ENCODE assay signal across 14 cellular contexts in genomic region chr7:43761382-43761781, GRCh38. TPM values are rescaled to one million over a fixed set of nuclear protein-coding genes. Genes with fewer than 3 reads are reported as not detected.
DNase-seq lines count a peak whose midpoint lies in the region; ATAC-seq, FAIRE-seq and TF ChIP-seq lines count a peak whose summit lies in the region.
"Had no signal": no experiment of that assay in that cellular context is flagged by ENCODE, and none has a peak within 500 bp of the region (broad histone marks: within the 10 kb centered on the region; RNA-seq: fewer than 3 reads in every experiment).

No MANE protein-coding gene starts in this region.

- peaks cover 73% of the 10 kb centered on the region for H3F3A ChIP-seq in PC-9 (ENCODE audit: insufficient read depth, low read depth)

- 90% methylated on average over 1 of the region's 1 CpG for WGBS in A549 (ENCODE audit: missing lambda C conversion rate)
- 97% methylated on average over 1 of the region's 1 CpG for WGBS in GM12878 (ENCODE audit: insufficient coverage, insufficient replicate concordance, low lambda C conversion rate, missing lambda C conversion rate)

- peak overlapping the region; percentile 36; the same call in 2 of the 3 replicates for H3K4me2 ChIP-seq in A549
- peak overlapping the region; percentile 68 for H3K4me2 ChIP-seq in PC-9
- peak overlapping the region; percentile 35 for H3K4me2 ChIP-seq in GM12878 (ENCODE audit: control insufficient read depth, insufficient read depth)
- H3K4me2 ChIP-seq: BLaER1 had no signal

- peaks cover 68% of the 10 kb centered on the region for H3K4me1 ChIP-seq in A549
- H3K4me1 ChIP-seq in PC-9 (replicated peaks; ENCODE audit: insufficient read depth): peaks cover 90% of the 10 kb centered on the region
- peaks cover 48% of the 10 kb centered on the region for H3K4me1 ChIP-seq in GM12878 (ENCODE audit: control insufficient read depth, insufficient read depth, low read length)
- H3K4me1 ChIP-seq in lower lobe of right lung: peaks cover 58% of the 10 kb centered on the region
- H3K4me1 ChIP-seq in effector memory CD4-positive, alpha-beta T cell (ENCODE audit: control insufficient read depth, insufficient read depth, low read length, poor library complexity, severe bottlenecking): peaks cover 7% of the 10 kb centered on the region

- no peak for TF ChIP-seq RAD21 in A549 (conservative IDR thresholded peaks at IDR 0.05 in 1 of 2, IDR thresholded peaks at IDR 0.05 in 1 of 2)
- TF ChIP-seq RAD21 in GM12878 (IDR thresholded peaks at IDR 0.05; ENCODE audit: insufficient read depth, low read depth, low read length): no peak

- H4K20me1 ChIP-seq in PC-9 (ENCODE audit: insufficient read depth) (no peaks in the 10 kb centered on the region), GM12878 (ENCODE audit: control insufficient read depth, insufficient read depth) (no peaks in the 10 kb centered on the region)
- H4K20me1 ChIP-seq: BLaER1 had no signal

- in situ Hi-C loops in GM12878 (cut with MboI): no loop called here

- no peaks in the 10 kb centered on the region for H3K9me2 ChIP-seq in PC-9 (ENCODE audit: insufficient read depth)

- H3K9ac ChIP-seq in GM12878 (ENCODE audit: control insufficient read depth, insufficient read depth, low read length): no peak overlapping the region
- H3K9ac ChIP-seq: BLaER1 had no signal

- no peak overlapping the region for H3K27ac ChIP-seq in A549
- H3K27ac ChIP-seq in PC-9: peak overlapping the region; percentile 70
- no peak overlapping the region for H3K27ac ChIP-seq in GM12878 (ENCODE audit: control insufficient read depth, insufficient read depth)
- peak overlapping the region; percentile 28 for H3K27ac ChIP-seq in lower lobe of right lung
- H3K27ac ChIP-seq in effector memory CD4-positive, alpha-beta T cell (ENCODE audit: insufficient read depth, low read length, poor library complexity, severe bottlenecking): no peak overlapping the region
- H3K27ac ChIP-seq: BLaER1 had no signal

- ATAC-seq in A549: no peak
- no peak for ATAC-seq in GM12878
- ATAC-seq in lower lobe of right lung: no peak
- ATAC-seq in HG03196 (IDR thresholded peaks at IDR 0.05; ENCODE audit: unreplicated experiment): no peak

- intact Hi-C loops in PC-9 (cut with micrococcal nuclease; ENCODE audit: unreplicated experiment) (no loop called here), GM12878 (cut with micrococcal nuclease; ENCODE audit: unreplicated experiment) (loop anchor here (5.0 kb wide), 1 partner anchor 34 kb away; the partner anchor contains the start of gene COA1), lower lobe of right lung (cut with DNase I) (no loop called here)

- H3K9me3 ChIP-seq in A549: no peaks in the 10 kb centered on the region
- H3K9me3 ChIP-seq in PC-9 (ENCODE audit: insufficient read depth, low read depth): no peaks in the 10 kb centered on the region
- no peaks in the 10 kb centered on the region for H3K9me3 ChIP-seq in GM12878 (replicated peaks; ENCODE audit: control insufficient read depth, insufficient read depth, low read length)
- H3K9me3 ChIP-seq in lower lobe of right lung: no peaks in the 10 kb centered on the region
- no peaks in the 10 kb centered on the region for H3K9me3 ChIP-seq in effector memory CD4-positive, alpha-beta T cell (ENCODE audit: control insufficient read depth, low read length)
- H3K9me3 ChIP-seq: BLaER1, Caco-2 had no signal

- BruUV-seq in PC-9 (replicated peaks; lab: Mats Ljungman, UMichigan) (no TSS peak), GM12878 (replicated peaks; lab: Mats Ljungman, UMichigan) (no TSS peak)

- CTCF ChIA-PET in A549 (lab: Yijun Ruan, JAX): interaction anchor here (1.1 to 7.5 kb wide), 4 partner anchors 48 to 179 kb away, joined by 3 to 42 read pairs (median 4); partner anchors contain the start of gene STK17A
- CTCF ChIA-PET in PC-9 (lab: Charles Lee): interaction anchor here (0.7 kb wide), 1 partner anchor 882 kb away, joined by 13 read pairs; no protein-coding TSS in a partner anchor
- CTCF ChIA-PET in GM12878 (lab: Yijun Ruan, JAX): interaction anchor here (0.6 to 6.8 kb wide), 9 partner anchors 11 to 179 kb away, joined by 3 to 36 read pairs (median 7); partner anchors contain the start of genes COA1 and STK17A

- no peak for TF ChIP-seq POLR2A in A549 (IDR thresholded peaks at IDR 0.05; ENCODE audit: low read length)
- no peak for TF ChIP-seq POLR2A in GM12878 (IDR thresholded peaks at IDR 0.05; ENCODE audit: low read depth, low read length)

- RAD21 ChIA-PET in GM12878 (lab: Charles Lee; ENCODE audit: unreplicated experiment): interaction anchor here (1.2 to 5.9 kb wide), 9 partner anchors 11 to 826 kb away, joined by 3 to 49 read pairs (median 12); partner anchors contain the start of genes COA1 and STK17A

- FAIRE-seq in A549 (lab: Jason Lieb, UNC) (no peak), GM12878 (lab: Jason Lieb, UNC) (no peak)
- FAIRE-seq: GM19239 had no signal

- POLR2A ChIA-PET in A549 (lab: Yijun Ruan, JAX) (interaction anchor here (0.6 kb wide), 1 partner anchor 67 kb away, joined by 4 read pairs; no protein-coding TSS in a partner anchor), PC-9 (lab: Charles Lee; ENCODE audit: unreplicated experiment) (no interaction called here), GM12878 (lab: Charles Lee) (interaction anchor here (0.7 to 3.1 kb wide), 5 partner anchors 11 to 177 kb away, joined by 3 to 13 read pairs (median 4); no protein-coding TSS in a partner anchor)

- SMC1A ChIA-PET in GM12878 (lab: Charles Lee; ENCODE audit: uncharacterized antibody, unreplicated experiment): interaction anchor here (0.7 to 9.8 kb wide), 13 partner anchors 11 to 189 kb away, joined by 3 to 84 read pairs (median 3); partner anchors contain the start of gene STK17A

- H3K79me2 ChIP-seq in PC-9 (ENCODE audit: low read depth) (peaks cover 46% of the 10 kb centered on the region), GM12878 (ENCODE audit: control insufficient read depth, insufficient read depth, low read length) (peaks cover 44% of the 10 kb centered on the region)

- H2AFZ ChIP-seq in PC-9: no peak overlapping the region
- no peak overlapping the region for H2AFZ ChIP-seq in GM12878 (ENCODE audit: control insufficient read depth, low read depth, low read length)

- H3K27me3 ChIP-seq in PC-9 (ENCODE audit: insufficient read depth, low read depth) (no peaks in the 10 kb centered on the region), GM12878 (replicated peaks in 1 of 2; ENCODE audit: control insufficient read depth in 2 of 2, insufficient read depth in 2 of 2, low read length in 1 of 2) (no peaks in the 10 kb centered on the region), lower lobe of right lung (ENCODE audit: low read depth) (no peaks in the 10 kb centered on the region)
- H3K27me3 ChIP-seq in effector memory CD4-positive, alpha-beta T cell (replicated peaks; ENCODE audit: control insufficient read depth, insufficient read depth, low read length, poor library complexity, severe bottlenecking): no peaks in the 10 kb centered on the region

- no peak for DNase-seq in A549 (ENCODE audit: low read depth in 1 of 2, low spot score in 1 of 2)
- no peak for DNase-seq in PC-9
- no peak for DNase-seq in GM12878 (ENCODE audit: low read depth, low spot score)
- DNase-seq in lower lobe of right lung: no peak
- no peak for DNase-seq in effector memory CD4-positive, alpha-beta T cell
- no peak for DNase-seq in GM19240 (ENCODE audit: insufficient read length, low spot score)
- DNase-seq: AML-193; Caco-2; CD8-positive, alpha-beta memory T cell; DND-41; GDM1 had no signal

- H3K4me3 ChIP-seq in A549 (no peak overlapping the region), PC-9 (no peak overlapping the region), GM12878 (no peak overlapping the region; the same call in 1 of the 2 replicates), lower lobe of right lung (no peak overlapping the region)
- no peak overlapping the region for H3K4me3 ChIP-seq in effector memory CD4-positive, alpha-beta T cell (ENCODE audit: insufficient read depth, low read depth, low read length, poor library complexity, severe bottlenecking)
- H3K4me3 ChIP-seq: BLaER1 had no signal

- no peak for TF ChIP-seq CTCF in A549 (IDR thresholded peaks at IDR 0.05)
- no peak for TF ChIP-seq CTCF in PC-9 (conservative IDR thresholded peaks at IDR 0.05)
- TF ChIP-seq CTCF in GM12878 (IDR thresholded peaks at IDR 0.05 in 2 of 3, conservative IDR thresholded peaks at IDR 0.05 in 1 of 3; ENCODE audit: control insufficient read depth in 2 of 3, extremely low read depth in 1 of 3, insufficient read depth in 1 of 3, low read depth in 3 of 3, low read length in 3 of 3): no peak
- TF ChIP-seq CTCF in lower lobe of right lung (IDR thresholded peaks at IDR 0.05): no peak

- H3K36me3 ChIP-seq in PC-9 (ENCODE audit: low read depth): no peaks in the 10 kb centered on the region
- H3K36me3 ChIP-seq in GM12878 (ENCODE audit: control insufficient read depth in 2 of 2, insufficient read depth in 2 of 2, low read length in 1 of 2): no peaks in the 10 kb centered on the region
- no peaks in the 10 kb centered on the region for H3K36me3 ChIP-seq in lower lobe of right lung
- H3K36me3 ChIP-seq in effector memory CD4-positive, alpha-beta T cell (ENCODE audit: control insufficient read depth, insufficient read depth, low read length): no peaks in the 10 kb centered on the region
- H3K36me3 ChIP-seq: BLaER1 had no signal

- TF ChIP-seq EP300 in A549 (IDR thresholded peaks at IDR 0.05): no peak
- no peak for TF ChIP-seq EP300 in GM12878 (IDR thresholded peaks at IDR 0.05; ENCODE audit: borderline replicate concordance in 1 of 2, control insufficient read depth in 1 of 2, low read depth in 2 of 2, low read length in 2 of 2)

RNA-seq across cellular contexts. Expression of gene BLVRA, which starts 2.9 kb away (rescaled TPM):
- polyA plus RNA-seq in A549 (2011; rRNA removed) (71.3 and 85.4 TPM in 2 replicates), A549 (2017; fragmentation: RNase III; extraction: RNeasy Plus Mini Kit Qiagen cat#74134 plus additional on column Dnase treatment) (65.2 to 76.5 TPM (median 68.5 TPM) in 3 replicates), GM12878 (2011; rRNA removed) (118 and 120 TPM in 2 replicates), GM12878 (2014; fragmentation: Illumina TruSeq; extraction: Trizol) (87.1 and 92.1 TPM in 2 replicates), GM12878 (2014; fragmentation: Nextera tagmentation; extraction: Ambion mirVana) (100 to 1,000 TPM; 187 to 198 TPM), GM12878 (2014; rRNA removed) (81.2 and 91.4 TPM in 2 replicates), GM12878 (2016; fragmentation: Nextera tagmentation; extraction: Ambion mirVana) (100 to 1,000 TPM; 113 TPM)
- 50.1 and 63.7 TPM in 2 replicates for polyA plus RNA-seq in A549 (2012; cell fraction: cytosol; rRNA removed)
- 23.7 and 31.3 TPM in 2 replicates for polyA plus RNA-seq in A549 (2012; cell fraction: nucleus; rRNA removed)
- polyA minus RNA-seq in A549 (2011; rRNA and poly(A)+ RNA removed): 29.5 and 36.9 TPM in 2 replicates
- total RNA-seq in PC-9 (2021) (36.4 and 49.5 TPM in 2 replicates), GM12878 (2014; rRNA removed) (61.7 and 63.3 TPM in 2 replicates), GM12878 (2014; rRNA removed; fragmentation: Illumina TruSeq; extraction: Trizol) (66.5 and 67.9 TPM in 2 replicates), GM12878 (2021) (66.9 and 73.7 TPM in 2 replicates), lower lobe of right lung (106 TPM)
- 15.2 and 15.9 TPM in 2 replicates for total RNA-seq in GM12878 (2013; cell fraction: nucleolus; rRNA removed)
- 43.7 TPM for polyA plus RNA-seq in GM12878 (2011; ENCODE audit: low read depth)
- 96.3 and 97.6 TPM in 2 replicates for polyA plus RNA-seq in GM12878 (2011; cell fraction: cytosol; rRNA removed)
- polyA plus RNA-seq in GM12878 (2011; cell fraction: nucleus; rRNA removed): 50.2 and 66.6 TPM in 2 replicates
- 53.4 and 58.5 TPM in 2 replicates for polyA plus RNA-seq in GM12878 (2012)
- polyA minus RNA-seq in GM12878 (2011; rRNA and poly(A)+ RNA removed): 46.7 and 73.4 TPM in 2 replicates
- 17.5 and 29.0 TPM in 2 replicates for polyA minus RNA-seq in GM12878 (2011; cell fraction: cytosol; rRNA and poly(A)+ RNA removed)
- 10.9 and 14.8 TPM in 2 replicates for polyA minus RNA-seq in GM12878 (2011; cell fraction: nucleus; rRNA and poly(A)+ RNA removed)

RNA-seq across cellular contexts. Expression of gene COA1, which starts 32.1 kb away (rescaled TPM):
- polyA plus RNA-seq in A549 (2011; rRNA removed) (57.5 and 84.0 TPM in 2 replicates), A549 (2017; fragmentation: RNase III; extraction: RNeasy Plus Mini Kit Qiagen cat#74134 plus additional on column Dnase treatment) (91.3 to 94.6 TPM (median 91.4 TPM) in 3 replicates), GM12878 (2011; rRNA removed) (109 and 117 TPM in 2 replicates), GM12878 (2014; fragmentation: Illumina TruSeq; extraction: Trizol) (122 and 171 TPM in 2 replicates), GM12878 (2014; fragmentation: Nextera tagmentation; extraction: Ambion mirVana) (100 to 1,000 TPM; 218 to 258 TPM), GM12878 (2014; rRNA removed) (105 and 126 TPM in 2 replicates), GM12878 (2016; fragmentation: Nextera tagmentation; extraction: Ambion mirVana) (100 to 1,000 TPM; 104 to 106 TPM)
- 22.8 and 32.3 TPM in 2 replicates for polyA plus RNA-seq in A549 (2012; cell fraction: cytosol; rRNA removed)
- 12.7 and 39.8 TPM in 2 replicates for polyA plus RNA-seq in A549 (2012; cell fraction: nucleus; rRNA removed)
- polyA minus RNA-seq in A549 (2011; rRNA and poly(A)+ RNA removed): 59.7 and 63.3 TPM in 2 replicates
- total RNA-seq in PC-9 (2021) (128 and 151 TPM in 2 replicates), GM12878 (2014; rRNA removed) (87.1 and 102 TPM in 2 replicates), GM12878 (2014; rRNA removed; fragmentation: Illumina TruSeq; extraction: Trizol) (97.3 and 103 TPM in 2 replicates), GM12878 (2021) (83.1 and 84.9 TPM in 2 replicates), lower lobe of right lung (43.3 TPM)
- total RNA-seq in GM12878 (2013; cell fraction: nucleolus; rRNA removed): 530 and 536 TPM in 2 replicates
- 75.1 TPM for polyA plus RNA-seq in GM12878 (2011; ENCODE audit: low read depth)
- polyA plus RNA-seq in GM12878 (2011; cell fraction: cytosol; rRNA removed): 98.4 and 113 TPM in 2 replicates
- polyA plus RNA-seq in GM12878 (2011; cell fraction: nucleus; rRNA removed): 98.0 and 106 TPM in 2 replicates
- polyA plus RNA-seq in GM12878 (2012): 80.5 and 85.8 TPM in 2 replicates
- polyA minus RNA-seq in GM12878 (2011; rRNA and poly(A)+ RNA removed): 141 and 202 TPM in 2 replicates
- 22.2 and 26.7 TPM in 2 replicates for polyA minus RNA-seq in GM12878 (2011; cell fraction: cytosol; rRNA and poly(A)+ RNA removed)
- polyA minus RNA-seq in GM12878 (2011; cell fraction: nucleus; rRNA and poly(A)+ RNA removed): 105 and 157 TPM in 2 replicates

Comparison
In these comparisons a context has a peak if more than half of its experiments do, and no peak if none do; other contexts are left out.
1. H3K27ac ChIP-seq: peak in PC-9 (single experiment) and lower lobe of right lung (single experiment); none in A549 (0 of 2), GM12878 (single experiment) and effector memory CD4-positive, alpha-beta T cell (single experiment).
2. Peak in every context shown above with its lines, with median percentiles within 50 percentile points of each other: H3K4me2 ChIP-seq.